In genomic region chr20:53919886-53920285, GRCh38 we compare ENCODE assay signal across 17 cellular contexts.
"Had no signal": no experiment of that assay in that cellular context is flagged by ENCODE, and none has a peak within 500 bp of the region (broad histone marks: within the 10 kb centered on the region; RNA-seq: fewer than 3 reads in every experiment).

No MANE protein-coding gene starts in this region.

- ATAC-seq: left lobe of liver, natural killer cell had no signal

- H3K4me3 Mint-ChIP-seq: natural killer cell had no signal

- H3K4me3 ChIP-seq: cardiac muscle cell, ovary had no signal

- DNase-seq: activated CD4-positive, alpha-beta T cell treated with anti-CD3 and anti-CD28 coated beads, Interleukin-2, amount 50 U/mL, for 4 hours; activated gamma-delta T cell; activated T-cell treated with anti-CD3 and anti-CD28 coated beads, Interleukin-2, amount 50 U/mL, for 48 hours; effector CD4-positive, alpha-beta T cell; foreskin melanocyte; head of caudate nucleus; mammary epithelial cell; natural killer cell; ovary; stimulated activated CD4-positive, alpha-beta T cell treated with anti-CD3 and anti-CD28 coated beads, Interleukin-15, amount 100 ng/mL, for 24 hours; stimulated activated CD4-positive, alpha-beta T cell treated with anti-CD3 and anti-CD28 coated beads, Interleukin-4, amount 100 ng/mL, for 4 hours had no signal

- H3K27ac ChIP-seq: cardiac muscle cell, ovary had no signal

- H3K27me3 ChIP-seq: cardiac muscle cell, ovary had no signal

- H3K27ac Mint-ChIP-seq: natural killer cell had no signal

- H3K36me3 Mint-ChIP-seq: natural killer cell had no signal

- FAIRE-seq: astrocyte, colon, islet of Langerhans, urothelium cell line had no signal

- H3K9me3 Mint-ChIP-seq: natural killer cell had no signal
